Comparison of ENCODE assay signal across 24 cellular contexts in the genomic region with DNA sequence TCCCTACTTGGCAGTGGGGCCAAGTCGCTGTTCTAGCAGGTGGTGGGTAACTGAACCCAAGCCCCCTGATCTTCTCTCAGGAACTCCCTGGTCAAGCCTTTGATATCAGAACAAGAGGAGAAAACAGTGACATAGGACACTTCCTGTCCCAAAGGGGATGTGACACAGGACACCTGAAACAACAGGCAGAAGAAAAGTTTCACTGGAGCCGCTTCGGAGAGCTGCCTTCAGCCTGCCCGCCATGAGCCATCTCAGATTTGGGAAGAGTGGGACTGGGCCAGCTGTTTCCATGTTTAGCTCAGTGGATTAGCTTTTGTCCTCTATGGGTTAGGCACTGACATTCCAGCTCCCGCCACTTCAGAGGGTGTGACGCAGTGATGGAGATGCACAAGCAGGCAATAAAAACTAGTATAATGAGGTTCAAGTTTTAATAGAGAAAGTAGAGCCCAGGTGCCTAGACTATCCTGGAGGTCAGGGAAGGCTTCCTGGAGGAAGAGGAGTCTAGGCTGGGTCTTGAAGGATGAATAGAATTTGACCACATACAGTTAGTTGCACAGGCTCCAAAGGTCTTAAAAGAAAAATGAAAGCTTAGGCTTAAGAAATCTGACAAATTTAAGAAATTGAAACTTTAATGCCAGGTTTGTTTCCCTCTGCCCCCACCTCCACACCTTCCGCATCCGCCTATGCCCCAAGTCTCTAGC.
"Had no signal": no experiment of that assay in that cellular context is flagged by ENCODE, and none has a peak within 500 bp of the region (broad histone marks: within the 10 kb centered on the region; RNA-seq: fewer than 3 reads in every experiment).

No MANE protein-coding gene starts in this region.

- H3K36me3 ChIP-seq: adrenal gland, ascending aorta, brain microvascular endothelial cell, esophagus muscularis mucosa, sigmoid colon, spleen, upper lobe of right lung had no signal

- H3K27me3 Mint-ChIP-seq: activated CD4-positive, alpha-beta T cell treated with anti-CD3 and anti-CD28 coated beads for 36 hours; activated naive CD4-positive, alpha-beta T cell treated with anti-CD3 and anti-CD28 coated beads, Interleukin-2, amount 50 U/mL, for 24 hours; naive thymus-derived CD8-positive, alpha-beta T cell had no signal

- H3K4me3 ChIP-seq: adrenal gland, ascending aorta, esophagus muscularis mucosa, mucosa of descending colon, sigmoid colon, spleen, upper lobe of right lung had no signal

- H3K27ac ChIP-seq: adrenal gland, ascending aorta, brain microvascular endothelial cell, esophagus muscularis mucosa, sigmoid colon, spleen, upper lobe of right lung had no signal

- H3K27me3 ChIP-seq: adrenal gland, ascending aorta, brain microvascular endothelial cell, esophagus muscularis mucosa, sigmoid colon, upper lobe of right lung had no signal

- H3K4me1 ChIP-seq: ascending aorta had no signal

- H3K9me3 ChIP-seq: adrenal gland, ascending aorta, esophagus muscularis mucosa, mucosa of descending colon, sigmoid colon, upper lobe of right lung had no signal

- ATAC-seq: activated CD4-positive, alpha-beta T cell treated with anti-CD3 and anti-CD28 coated beads for 36 hours; naive thymus-derived CD8-positive, alpha-beta T cell; upper lobe of right lung had no signal

- H3K9me3 Mint-ChIP-seq: activated B cell treated with CpG ODN at 0.5 μM for 24 hours had no signal

- FAIRE-seq: frontal cortex had no signal

- H3K4me3 Mint-ChIP-seq: activated B cell treated with CpG ODN at 0.5 μM for 24 hours; activated CD4-positive, alpha-beta T cell treated with anti-CD3 and anti-CD28 coated beads for 36 hours; activated naive CD4-positive, alpha-beta T cell treated with anti-CD3 and anti-CD28 coated beads, Interleukin-2, amount 50 U/mL, for 24 hours; activated T-helper 1 cell treated with anti-CD3 and anti-CD28 coated beads, Interleukin-12 subunit alpha, Interleukin-12 subunit beta, Interleukin-2, Interleukin-4 antibody, amounts not matched to agents 30 ng/mL and 10 ng/mL and 1 ng/mL, durations not matched to agents 14 hours and 24 hours and 36 hours; naive thymus-derived CD8-positive, alpha-beta T cell; T-helper 1 cell treated with Interleukin-12 subunit alpha and Interleukin-12 subunit beta and Interleukin-4 antibody, amounts not matched to agents 30 μg/mL and 1 μg/mL, for 36 hours had no signal

- DNase-seq: activated B cell treated with CpG ODN at 0.5 μM for 24 hours; activated CD4-positive, alpha-beta T cell treated with anti-CD3 and anti-CD28 coated beads for 36 hours; activated CD4-positive, alpha-beta T cell treated with anti-CD3 and anti-CD28 coated beads, Interleukin-2, amount 50 U/mL, for 4 hours; activated gamma-delta T cell treated with Interleukin-2 at 50 U/mL for 16 hours; brain microvascular endothelial cell; central memory CD4-positive, alpha-beta T cell; effector memory CD4-positive, alpha-beta T cell; glutamatergic neuron; hippocampal formation; mucosa of descending colon; naive thymus-derived CD8-positive, alpha-beta T cell; sigmoid colon; spleen; stimulated activated CD4-positive, alpha-beta T cell treated with anti-CD3 and anti-CD28 coated beads, Interleukin-4, amount 100 ng/mL, for 24 hours; stimulated activated naive CD4-positive, alpha-beta T cell treated with Interleukin-2 at 50 U/mL for 16 hours; T1000; upper lobe of right lung had no signal

- H3K27ac Mint-ChIP-seq: activated B cell treated with CpG ODN at 0.5 μM for 24 hours; activated CD4-positive, alpha-beta T cell treated with anti-CD3 and anti-CD28 coated beads for 36 hours; activated naive CD4-positive, alpha-beta T cell treated with anti-CD3 and anti-CD28 coated beads, Interleukin-2, amount 50 U/mL, for 24 hours; activated T-helper 1 cell treated with anti-CD3 and anti-CD28 coated beads, Interleukin-12 subunit alpha, Interleukin-12 subunit beta, Interleukin-2, Interleukin-4 antibody, amounts not matched to agents 30 ng/mL and 10 ng/mL and 1 ng/mL, durations not matched to agents 14 hours and 24 hours and 36 hours; naive thymus-derived CD8-positive, alpha-beta T cell; T-helper 1 cell treated with Interleukin-12 subunit alpha and Interleukin-12 subunit beta and Interleukin-4 antibody, amounts not matched to agents 30 μg/mL and 1 μg/mL, for 36 hours had no signal
